In genomic region chr2:209425082-209426071, GRCh38 we compare ENCODE assay signal across 8 cellular contexts. TPM values are rescaled to one million over a fixed set of nuclear protein-coding genes. Genes with fewer than 3 reads are reported as not detected.
DNase-seq lines count a peak whose midpoint lies in the region; ATAC-seq and TF ChIP-seq lines count a peak whose summit lies in the region.

No MANE protein-coding gene starts in this region.

- intact Hi-C loops in posterior cingulate gyrus (cut with DNase I) = loop anchor here (10.0 kb wide), 1 partner anchor 349 kb away; the partner anchor contains the start of gene UNC80

- WGBS in SK-N-SH (ENCODE audit: low lambda C conversion rate) = 13% methylated on average over 7 of the region's 7 CpGs

- H3K9me3 ChIP-seq in SK-N-SH = no peaks in the 10 kb centered on the region
- H3K9me3 ChIP-seq in Peyer's patch = no peaks in the 10 kb centered on the region

- POLR2A ChIA-PET in SK-N-SH (lab: Yijun Ruan, JAX) = interaction anchor here (0.8 to 1.6 kb wide), 5 partner anchors 91 to 347 kb away, joined by 3 to 8 read pairs (median 4); partner anchors contain the start of gene UNC80

- H3K27ac ChIP-seq in SK-N-SH (ENCODE audit: low read depth in 2 of 2, low read length in 1 of 2) (peak overlapping the region; percentile 24 to 53; a peak in 3 of 4 replicates), Peyer's patch (no peak overlapping the region)

- CTCF ChIA-PET in SK-N-SH (lab: Yijun Ruan, JAX) = interaction anchor here (0.6 to 7.0 kb wide), 57 partner anchors 9 to 774 kb away, joined by 3 to 135 read pairs (median 5); partner anchors contain the start of gene UNC80

- H3K27me3 ChIP-seq in SK-N-SH (ENCODE audit: insufficient read depth) (no peaks in the 10 kb centered on the region), Peyer's patch (no peaks in the 10 kb centered on the region)

- ATAC-seq in GM21390 (IDR thresholded peaks at IDR 0.05; ENCODE audit: unreplicated experiment) (peak; percentile 38), GM21528 (IDR thresholded peaks at IDR 0.05; ENCODE audit: low FRiP score, unreplicated experiment) (no peak)

- H3K4me2 ChIP-seq in SK-N-SH = peak overlapping the region; percentile 97

- TF ChIP-seq RAD21 in SK-N-SH (IDR thresholded peaks at IDR 0.05; ENCODE audit: low read length) = peak; percentile 77

- TF ChIP-seq EP300 in SK-N-SH (IDR thresholded peaks at IDR 0.05; ENCODE audit: borderline replicate concordance in 1 of 2, low read depth in 1 of 2, low read length in 1 of 2) = no peak

- no peaks in the 10 kb centered on the region for H3K9me2 ChIP-seq in SK-N-SH

- TF ChIP-seq CTCF in NB4 (IDR thresholded peaks at IDR 0.05; ENCODE audit: low read depth, low read length) (peak; percentile 43), SK-N-SH (IDR thresholded peaks at IDR 0.05) (peak; percentile 79), fibroblast of villous mesenchyme (IDR thresholded peaks at IDR 0.05; ENCODE audit: insufficient read depth, low read depth, low read length) (peak; percentile 40), Peyer's patch (IDR thresholded peaks at IDR 0.05) (peak in 2 of 6 experiments; percentile 18 to 30)

- DNase-seq in DMS53 (lab: John Stamatoyannopoulos, UW) (peak; percentile 88), NB4 (ENCODE audit: low read depth) (peak; percentile 41), SK-N-SH (peak; percentile 50), fibroblast of villous mesenchyme (ENCODE audit: low read depth) (peak; percentile 36), posterior cingulate gyrus (peak in 6 of 10 donors; percentile 21 to 79 (median 34)), Peyer's patch (no peak)

- H3K4me3 ChIP-seq in NB4 (ENCODE audit: low read depth, low read length) (no peak overlapping the region), SK-N-SH (ENCODE audit: low read depth in 2 of 2, low read length in 1 of 2) (peak overlapping the region; percentile 93 to 94), fibroblast of villous mesenchyme (ENCODE audit: low read depth, low read length) (peak overlapping the region; percentile 66), Peyer's patch (peak overlapping the region in 2 of 4 donors; percentile 54 to 61)

- TF ChIP-seq POLR2A in NB4 (IDR thresholded peaks at IDR 0.05; ENCODE audit: extremely low read depth, insufficient read length) (no peak), Peyer's patch (IDR thresholded peaks at IDR 0.05) (no peak)

- no peaks in the 10 kb centered on the region for H4K20me1 ChIP-seq in SK-N-SH (ENCODE audit: insufficient read depth)

- H3K4me1 ChIP-seq in SK-N-SH (ENCODE audit: control insufficient read depth in 1 of 2, insufficient read depth in 2 of 2, low read depth in 1 of 2, low read length in 1 of 2) (peaks cover 0 to 4% of the 10 kb centered on the region in 2 experiments; a peak in 3 of 4 replicates), Peyer's patch (no peaks in the 10 kb centered on the region)

- H2AFZ ChIP-seq in SK-N-SH (ENCODE audit: low read depth) = peak overlapping the region; percentile 95

- H3F3A ChIP-seq in SK-N-SH (replicated peaks; ENCODE audit: insufficient read depth) = no peaks in the 10 kb centered on the region

- H3K36me3 ChIP-seq in SK-N-SH (replicated peaks in 1 of 2; ENCODE audit: control insufficient read depth in 1 of 2, insufficient read depth in 2 of 2, low read length in 1 of 2) = no peaks in the 10 kb centered on the region
- H3K36me3 ChIP-seq in Peyer's patch = no peaks in the 10 kb centered on the region

- H3K79me2 ChIP-seq in SK-N-SH (ENCODE audit: insufficient read depth) = peaks cover 5% of the 10 kb centered on the region; the same call in 1 of the 2 replicates

- H3K9ac ChIP-seq in SK-N-SH = peak overlapping the region; percentile 58; the same call in 1 of the 2 replicates

TF ChIP-seq in SK-N-SH, 30 proteins besides CTCF, POLR2A, EP300 and RAD21:
- 0 out of 2 replicates have a peak, but pooled peaks have one; percentile 19 for TF ChIP-seq YY1 (IDR thresholded peaks at IDR 0.05; ENCODE audit: low read depth)
- TF ChIP-seq SMC3 (IDR thresholded peaks at IDR 0.05; ENCODE audit: low read depth, low read length) = peak; percentile 80
- TF ChIP-seq FOXJ3 (CRISPR knock-in tag; IDR thresholded peaks at IDR 0.05) = no peak

RNA-seq across cellular contexts. Expression of gene MAP2, which starts 1.5 kb away (rescaled TPM):
- 7.8 and 11.1 TPM in 2 replicates for polyA plus RNA-seq in SK-N-SH (2012; rRNA removed)
- 10.0 and 10.6 TPM in 2 replicates for polyA plus RNA-seq in SK-N-SH (2012; cell fraction: cytosol; rRNA removed)
- 9.4 and 21.8 TPM in 2 replicates for polyA plus RNA-seq in SK-N-SH (2012; cell fraction: nucleus; rRNA removed)
- total RNA-seq in fibroblast of villous mesenchyme (2.3 and 37.1 TPM in 2 replicates), Peyer's patch (10 to 100 TPM in 1 of 4 donors, 1 to 10 TPM in 2, under 1 TPM in 1; 0.70 to 19.8 (median 4.1) TPM)

Comparison
In these comparisons a context has a peak if more than half of its experiments do, and no peak if none do; other contexts are left out.
1. DNase-seq: peak in DMS53 (single experiment), NB4 (single experiment), SK-N-SH (single experiment), fibroblast of villous mesenchyme (single experiment) and posterior cingulate gyrus (6 of 10); none in Peyer's patch (0 of 3).
2. H3K27ac ChIP-seq: peak in SK-N-SH (2 of 2); none in Peyer's patch (0 of 4).